ENCODE assay signal across 8 cellular contexts in genomic region chr13:77698211-77699058, GRCh38. TPM values are rescaled to one million over a fixed set of nuclear protein-coding genes. Genes with fewer than 3 reads are reported as not detected.
DNase-seq lines count a peak whose midpoint lies in the region; ATAC-seq and TF ChIP-seq lines count a peak whose summit lies in the region.

No MANE protein-coding gene starts in this region.

- H3K27me3 ChIP-seq in GM06990 (replicated peaks; ENCODE audit: control insufficient read depth, insufficient read depth, low read length): no peaks in the 10 kb centered on the region

- DNase-seq in GM06990 (ENCODE audit: extremely low read depth, insufficient read length) (peak; percentile 58), activated B cell treated with CpG ODN at 0.5 μM for 24 hours (peak; percentile 47), caudate nucleus (lab: John Stamatoyannopoulos, UW) (peak in 42 of 61 donors; percentile 6 to 77 (median 42)), kidney glomerular epithelial cell (lab: John Stamatoyannopoulos, UW) (peak; percentile 7), RKO (ENCODE audit: low spot score) (no peak)
- peak; percentile 51 for DNase-seq in stimulated activated CD4-positive, alpha-beta T cell treated with anti-CD3 and anti-CD28 coated beads, Interleukin-15, amount 100 ng/mL, for 24 hours

- TF ChIP-seq CTCF in GM06990 (IDR thresholded peaks at IDR 0.05; ENCODE audit: insufficient read depth, low read length, poor library complexity, severe bottlenecking): no peak
- 0 out of 2 replicates have a peak, but pooled peaks have one; percentile 25 for TF ChIP-seq CTCF in LNCAP (IDR thresholded peaks at IDR 0.05)
- TF ChIP-seq CTCF in activated B cell treated with CpG ODN at 0.5 μM for 24 hours (IDR thresholded peaks at IDR 0.05): no peak

- CTCF ChIA-PET in activated B cell treated with CpG ODN at 0.5 μM for 24 hours (lab: Charles Lee): no interaction called here

- intact Hi-C loops in activated B cell treated with CpG ODN at 0.5 μM for 24 hours (cut with micrococcal nuclease): loop anchor here (1.0 to 5.0 kb wide), 8 partner anchors 16 to 1784 kb away; partner anchors contain the start of genes CLN5, KCTD12, NDFIP2 and OBI1

- H3K4me1 Mint-ChIP-seq in activated B cell treated with CpG ODN at 0.5 μM for 24 hours: peaks cover 29% of the 10 kb centered on the region

- H3K4me3 Mint-ChIP-seq in activated B cell treated with CpG ODN at 0.5 μM for 24 hours: peak overlapping the region; percentile 98

- no peaks in the 10 kb centered on the region for H3K9me3 Mint-ChIP-seq in activated B cell treated with CpG ODN at 0.5 μM for 24 hours

- H3K27ac ChIP-seq in caudate nucleus (ENCODE audit: low read depth, low read length): peak overlapping the region; percentile 82

- H3K27ac Mint-ChIP-seq in activated B cell treated with CpG ODN at 0.5 μM for 24 hours: peak overlapping the region; percentile 90

- peak overlapping the region; percentile 94 for H3K4me3 ChIP-seq in GM06990 (replicated peaks; ENCODE audit: low read depth, low read length)

- H3K27me3 Mint-ChIP-seq in activated B cell treated with CpG ODN at 0.5 μM for 24 hours: no peaks in the 10 kb centered on the region

- ATAC-seq in GM21825 (IDR thresholded peaks at IDR 0.05; ENCODE audit: unreplicated experiment) (peak; percentile 31), activated B cell treated with CpG ODN at 0.5 μM for 24 hours (ENCODE audit: low read depth) (peak; percentile 12)

- POLR2A ChIA-PET in activated B cell treated with CpG ODN at 0.5 μM for 24 hours (lab: Charles Lee): interaction anchor here (1.0 kb wide), 1 partner anchor 813 kb away, joined by 3 read pairs; no protein-coding TSS in a partner anchor

- H3K36me3 Mint-ChIP-seq in activated B cell treated with CpG ODN at 0.5 μM for 24 hours (ENCODE audit: low read depth): peaks cover 4% of the 10 kb centered on the region

- H3K36me3 ChIP-seq in GM06990 (ENCODE audit: control insufficient read depth, insufficient read depth, low read length): no peaks in the 10 kb centered on the region

RNA-seq across cellular contexts. Expression of gene SLAIN1, which starts 0.9 kb away (rescaled TPM):
- 15.3 and 16.2 TPM in 2 replicates for total RNA-seq in activated B cell treated with CpG ODN at 0.5 μM for 24 hours
